In the genomic region with DNA sequence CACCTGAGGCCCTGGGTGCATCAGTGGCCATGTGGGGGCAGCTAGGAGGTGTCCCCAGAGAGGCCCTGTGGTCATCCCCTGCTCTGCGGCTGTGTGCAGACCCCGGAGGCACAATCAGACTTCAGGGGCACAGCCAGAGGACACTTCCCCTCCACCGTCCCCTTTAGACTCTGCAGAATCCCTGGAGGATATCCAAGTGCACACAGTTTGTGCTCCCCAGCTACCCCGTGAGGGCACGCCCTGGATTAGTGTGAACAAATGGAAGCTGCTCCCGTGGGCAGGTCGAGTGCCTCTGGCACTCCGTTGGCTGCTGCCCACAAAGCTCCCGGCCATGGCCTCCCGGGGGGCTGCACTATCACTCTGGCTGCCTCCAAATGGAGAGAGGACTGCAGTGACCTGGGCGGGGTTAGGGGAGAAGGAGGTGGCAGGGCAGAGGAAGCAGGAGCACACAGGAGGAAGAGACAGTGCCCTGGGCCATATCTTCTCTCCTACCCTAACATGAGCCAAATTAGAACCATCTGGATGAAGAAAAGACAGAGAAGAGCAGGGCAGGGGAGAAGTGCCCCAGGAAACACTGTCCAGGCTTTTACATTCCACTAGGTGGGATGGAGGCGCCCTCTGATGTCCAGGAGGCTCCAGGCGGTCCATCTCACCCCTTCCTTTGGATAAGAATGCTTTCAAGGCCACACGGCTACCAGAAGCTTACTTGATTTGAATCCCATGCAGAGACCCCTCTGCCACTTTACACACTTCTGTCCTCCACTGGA, we compare ENCODE assay signal across 10 cellular contexts. TPM values are rescaled to one million over a fixed set of nuclear protein-coding genes. Genes with fewer than 3 reads are reported as not detected.
DNase-seq lines count a peak whose midpoint lies in the region; FAIRE-seq lines count a peak whose summit lies in the region.
"Had no signal": no experiment of that assay in that cellular context is flagged by ENCODE, and none has a peak within 500 bp of the region (broad histone marks: within the 10 kb centered on the region; RNA-seq: fewer than 3 reads in every experiment).

No MANE protein-coding gene starts in this region.

- WGBS in mesendoderm (ENCODE audit: extremely low coverage, insufficient coverage, low lambda C conversion rate): no CpG with 5 or more reads among the region's 14 CpGs

- H3K27ac ChIP-seq in mesendoderm (ENCODE audit: low read depth, low read length): no peak overlapping the region

- no peak overlapping the region for H3K4ac ChIP-seq in mesendoderm (ENCODE audit: low read depth, low read length)

- no peaks in the 10 kb centered on the region for H3K79me1 ChIP-seq in mesendoderm (ENCODE audit: low read length)

- H3K4me3 ChIP-seq in adipocyte (ENCODE audit: low read length) (no peak overlapping the region), mesendoderm (ENCODE audit: low read length) (no peak overlapping the region)

- no peaks in the 10 kb centered on the region for H3K36me3 ChIP-seq in adipocyte (ENCODE audit: control insufficient read depth, insufficient read depth, low read length, severe bottlenecking)
- no peaks in the 10 kb centered on the region for H3K36me3 ChIP-seq in mesendoderm (ENCODE audit: control insufficient read depth, insufficient read depth, low read length)

- H3K79me2 ChIP-seq in mesendoderm (ENCODE audit: control insufficient read depth, insufficient read depth, low read length): no peaks in the 10 kb centered on the region

- no peak overlapping the region for H3K23ac ChIP-seq in mesendoderm (ENCODE audit: low read length)

- no peak overlapping the region for H3K56ac ChIP-seq in mesendoderm (ENCODE audit: low read length)

- peak; percentile 68 for DNase-seq in EH (ENCODE audit: low read depth)
- peak; percentile 21 for DNase-seq in HTR-8/SVneo (ENCODE audit: insufficient read length, low spot score)
- DNase-seq in adipocyte (ENCODE audit: low read depth): peak; percentile 16
- peak; percentile 42 for DNase-seq in mesendoderm
- no peak for DNase-seq in RPMI8226
- DNase-seq in stimulated activated CD4-positive, alpha-beta T cell treated with anti-CD3 and anti-CD28 coated beads, Interleukin-12 subunit alpha, Interleukin-12 subunit beta, amount 100 ng/mL, for 4 hours: no peak
- DNase-seq in superior temporal gyrus (ENCODE audit: extremely low spot score): no peak
- DNase-seq: activated gamma-delta T cell treated with Interleukin-2 at 50 U/mL for 16 hours; effector memory CD8-positive, alpha-beta T cell; NCI-H774 had no signal

- H4K5ac ChIP-seq in mesendoderm (ENCODE audit: low read length): no peak overlapping the region

- H2AK5ac ChIP-seq in mesendoderm (ENCODE audit: low read length): no peak overlapping the region

- H3K4me2 ChIP-seq in mesendoderm (ENCODE audit: low read length): no peak overlapping the region

- peaks cover 12% of the 10 kb centered on the region for H3K9me3 ChIP-seq in adipocyte (ENCODE audit: control insufficient read depth, low read length)

- FAIRE-seq in HTR-8/SVneo (lab: Jason Lieb, UNC): no peak

- no peak overlapping the region for H2BK5ac ChIP-seq in mesendoderm (ENCODE audit: low read length)

- H3K9ac ChIP-seq in adipocyte (ENCODE audit: low read length) (no peak overlapping the region), mesendoderm (ENCODE audit: low read length) (no peak overlapping the region)

- no peak overlapping the region for H3K18ac ChIP-seq in mesendoderm (ENCODE audit: low read length)

- H3K27me3 ChIP-seq in adipocyte (replicated peaks; ENCODE audit: control insufficient read depth, insufficient read depth, low read length) (no peaks in the 10 kb centered on the region), mesendoderm (ENCODE audit: insufficient read depth, low read length, poor library complexity) (no peaks in the 10 kb centered on the region)

- H4K8ac ChIP-seq in mesendoderm (ENCODE audit: low read depth, low read length): no peak overlapping the region

- H3K4me1 ChIP-seq in adipocyte (ENCODE audit: control insufficient read depth, insufficient read depth, low read length) (peaks cover 3% of the 10 kb centered on the region), mesendoderm (ENCODE audit: control insufficient read depth, low read depth, low read length) (peaks cover 2% of the 10 kb centered on the region)

- no peak overlapping the region for H2BK120ac ChIP-seq in mesendoderm (ENCODE audit: low read depth, low read length)

- no peak overlapping the region for H2BK15ac ChIP-seq in mesendoderm (replicated peaks; ENCODE audit: low read depth)

RNA-seq across cellular contexts. Expression of gene ACAD9, which starts 29.5 kb away (rescaled TPM):
- 18.0 TPM for polyA plus RNA-seq in mesendoderm (2013, experiment 1 of 2)
- 17.4 TPM for polyA plus RNA-seq in mesendoderm (2013, experiment 2 of 2)

Comparison
In these comparisons a context has a peak if more than half of its experiments do, and no peak if none do; other contexts are left out.
1. DNase-seq: peak in EH (single experiment), HTR-8/SVneo (single experiment), adipocyte (single experiment) and mesendoderm (single experiment); none in RPMI8226 (single experiment), stimulated activated CD4-positive, alpha-beta T cell treated with anti-CD3 and anti-CD28 coated beads, Interleukin-12 subunit alpha, Interleukin-12 subunit beta, amount 100 ng/mL, for 4 hours (single experiment) and superior temporal gyrus (single experiment).